In the genomic region with DNA sequence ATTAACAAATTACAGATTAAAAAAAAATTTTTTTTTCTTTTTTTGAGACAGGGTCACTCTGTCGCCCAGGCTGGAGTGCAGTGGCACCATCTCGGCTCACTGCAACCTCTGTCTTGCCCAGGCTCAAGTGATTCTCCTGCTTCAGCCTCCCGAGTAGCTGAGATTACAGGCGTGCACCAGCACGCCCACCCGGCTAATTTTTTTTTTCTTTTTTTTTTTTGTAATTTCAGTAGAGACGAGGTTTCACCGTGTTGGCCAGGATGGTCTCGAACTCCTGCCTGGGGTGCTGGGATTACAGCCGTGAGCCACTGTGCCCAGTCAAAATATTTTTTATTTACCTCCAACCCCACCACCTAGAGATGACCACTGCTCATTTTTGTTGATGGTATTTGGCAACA, we compare ENCODE assay signal across 2 cellular contexts.
TF ChIP-seq lines count a peak whose summit lies in the region.

No MANE protein-coding gene starts in this region.

TF ChIP-seq in GM23338, 12 proteins besides CTCF, POLR2A, EP300 and RAD21 (continued from another document and continues in another):
- TF ChIP-seq, protein P1, sequence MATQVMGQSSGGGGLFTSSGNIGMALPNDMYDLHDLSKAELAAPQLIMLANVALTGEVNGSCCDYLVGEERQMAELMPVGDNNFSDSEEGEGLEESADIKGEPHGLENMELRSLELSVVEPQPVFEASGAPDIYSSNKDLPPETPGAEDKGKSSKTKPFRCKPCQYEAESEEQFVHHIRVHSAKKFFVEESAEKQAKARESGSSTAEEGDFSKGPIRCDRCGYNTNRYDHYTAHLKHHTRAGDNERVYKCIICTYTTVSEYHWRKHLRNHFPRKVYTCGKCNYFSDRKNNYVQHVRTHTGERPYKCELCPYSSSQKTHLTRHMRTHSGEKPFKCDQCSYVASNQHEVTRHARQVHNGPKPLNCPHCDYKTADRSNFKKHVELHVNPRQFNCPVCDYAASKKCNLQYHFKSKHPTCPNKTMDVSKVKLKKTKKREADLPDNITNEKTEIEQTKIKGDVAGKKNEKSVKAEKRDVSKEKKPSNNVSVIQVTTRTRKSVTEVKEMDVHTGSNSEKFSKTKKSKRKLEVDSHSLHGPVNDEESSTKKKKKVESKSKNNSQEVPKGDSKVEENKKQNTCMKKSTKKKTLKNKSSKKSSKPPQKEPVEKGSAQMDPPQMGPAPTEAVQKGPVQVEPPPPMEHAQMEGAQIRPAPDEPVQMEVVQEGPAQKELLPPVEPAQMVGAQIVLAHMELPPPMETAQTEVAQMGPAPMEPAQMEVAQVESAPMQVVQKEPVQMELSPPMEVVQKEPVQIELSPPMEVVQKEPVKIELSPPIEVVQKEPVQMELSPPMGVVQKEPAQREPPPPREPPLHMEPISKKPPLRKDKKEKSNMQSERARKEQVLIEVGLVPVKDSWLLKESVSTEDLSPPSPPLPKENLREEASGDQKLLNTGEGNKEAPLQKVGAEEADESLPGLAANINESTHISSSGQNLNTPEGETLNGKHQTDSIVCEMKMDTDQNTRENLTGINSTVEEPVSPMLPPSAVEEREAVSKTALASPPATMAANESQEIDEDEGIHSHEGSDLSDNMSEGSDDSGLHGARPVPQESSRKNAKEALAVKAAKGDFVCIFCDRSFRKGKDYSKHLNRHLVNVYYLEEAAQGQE (IDR thresholded peaks at IDR 0.05; ENCODE audit: unreplicated experiment): no peak
- TF ChIP-seq NANOG (IDR thresholded peaks at IDR 0.05; ENCODE audit: borderline replicate concordance) (no peak), EZH2phosphoT487 (IDR thresholded peaks at IDR 0.05; ENCODE audit: unreplicated experiment) (no peak), ZNF114 (CRISPR knock-in tag; IDR thresholded peaks at IDR 0.05) (no peak), POLR2AphosphoS5 (IDR thresholded peaks at IDR 0.05; ENCODE audit: low read depth) (no peak), STAT1 (IDR thresholded peaks at IDR 0.05; ENCODE audit: unreplicated experiment) (no peak), ZNF331 (CRISPR knock-in tag; IDR thresholded peaks at IDR 0.05; ENCODE audit: low read depth) (no peak), EZH2 (IDR thresholded peaks at IDR 0.05; ENCODE audit: low read depth, unreplicated experiment) (no peak)
- TF ChIP-seq, protein P2, sequence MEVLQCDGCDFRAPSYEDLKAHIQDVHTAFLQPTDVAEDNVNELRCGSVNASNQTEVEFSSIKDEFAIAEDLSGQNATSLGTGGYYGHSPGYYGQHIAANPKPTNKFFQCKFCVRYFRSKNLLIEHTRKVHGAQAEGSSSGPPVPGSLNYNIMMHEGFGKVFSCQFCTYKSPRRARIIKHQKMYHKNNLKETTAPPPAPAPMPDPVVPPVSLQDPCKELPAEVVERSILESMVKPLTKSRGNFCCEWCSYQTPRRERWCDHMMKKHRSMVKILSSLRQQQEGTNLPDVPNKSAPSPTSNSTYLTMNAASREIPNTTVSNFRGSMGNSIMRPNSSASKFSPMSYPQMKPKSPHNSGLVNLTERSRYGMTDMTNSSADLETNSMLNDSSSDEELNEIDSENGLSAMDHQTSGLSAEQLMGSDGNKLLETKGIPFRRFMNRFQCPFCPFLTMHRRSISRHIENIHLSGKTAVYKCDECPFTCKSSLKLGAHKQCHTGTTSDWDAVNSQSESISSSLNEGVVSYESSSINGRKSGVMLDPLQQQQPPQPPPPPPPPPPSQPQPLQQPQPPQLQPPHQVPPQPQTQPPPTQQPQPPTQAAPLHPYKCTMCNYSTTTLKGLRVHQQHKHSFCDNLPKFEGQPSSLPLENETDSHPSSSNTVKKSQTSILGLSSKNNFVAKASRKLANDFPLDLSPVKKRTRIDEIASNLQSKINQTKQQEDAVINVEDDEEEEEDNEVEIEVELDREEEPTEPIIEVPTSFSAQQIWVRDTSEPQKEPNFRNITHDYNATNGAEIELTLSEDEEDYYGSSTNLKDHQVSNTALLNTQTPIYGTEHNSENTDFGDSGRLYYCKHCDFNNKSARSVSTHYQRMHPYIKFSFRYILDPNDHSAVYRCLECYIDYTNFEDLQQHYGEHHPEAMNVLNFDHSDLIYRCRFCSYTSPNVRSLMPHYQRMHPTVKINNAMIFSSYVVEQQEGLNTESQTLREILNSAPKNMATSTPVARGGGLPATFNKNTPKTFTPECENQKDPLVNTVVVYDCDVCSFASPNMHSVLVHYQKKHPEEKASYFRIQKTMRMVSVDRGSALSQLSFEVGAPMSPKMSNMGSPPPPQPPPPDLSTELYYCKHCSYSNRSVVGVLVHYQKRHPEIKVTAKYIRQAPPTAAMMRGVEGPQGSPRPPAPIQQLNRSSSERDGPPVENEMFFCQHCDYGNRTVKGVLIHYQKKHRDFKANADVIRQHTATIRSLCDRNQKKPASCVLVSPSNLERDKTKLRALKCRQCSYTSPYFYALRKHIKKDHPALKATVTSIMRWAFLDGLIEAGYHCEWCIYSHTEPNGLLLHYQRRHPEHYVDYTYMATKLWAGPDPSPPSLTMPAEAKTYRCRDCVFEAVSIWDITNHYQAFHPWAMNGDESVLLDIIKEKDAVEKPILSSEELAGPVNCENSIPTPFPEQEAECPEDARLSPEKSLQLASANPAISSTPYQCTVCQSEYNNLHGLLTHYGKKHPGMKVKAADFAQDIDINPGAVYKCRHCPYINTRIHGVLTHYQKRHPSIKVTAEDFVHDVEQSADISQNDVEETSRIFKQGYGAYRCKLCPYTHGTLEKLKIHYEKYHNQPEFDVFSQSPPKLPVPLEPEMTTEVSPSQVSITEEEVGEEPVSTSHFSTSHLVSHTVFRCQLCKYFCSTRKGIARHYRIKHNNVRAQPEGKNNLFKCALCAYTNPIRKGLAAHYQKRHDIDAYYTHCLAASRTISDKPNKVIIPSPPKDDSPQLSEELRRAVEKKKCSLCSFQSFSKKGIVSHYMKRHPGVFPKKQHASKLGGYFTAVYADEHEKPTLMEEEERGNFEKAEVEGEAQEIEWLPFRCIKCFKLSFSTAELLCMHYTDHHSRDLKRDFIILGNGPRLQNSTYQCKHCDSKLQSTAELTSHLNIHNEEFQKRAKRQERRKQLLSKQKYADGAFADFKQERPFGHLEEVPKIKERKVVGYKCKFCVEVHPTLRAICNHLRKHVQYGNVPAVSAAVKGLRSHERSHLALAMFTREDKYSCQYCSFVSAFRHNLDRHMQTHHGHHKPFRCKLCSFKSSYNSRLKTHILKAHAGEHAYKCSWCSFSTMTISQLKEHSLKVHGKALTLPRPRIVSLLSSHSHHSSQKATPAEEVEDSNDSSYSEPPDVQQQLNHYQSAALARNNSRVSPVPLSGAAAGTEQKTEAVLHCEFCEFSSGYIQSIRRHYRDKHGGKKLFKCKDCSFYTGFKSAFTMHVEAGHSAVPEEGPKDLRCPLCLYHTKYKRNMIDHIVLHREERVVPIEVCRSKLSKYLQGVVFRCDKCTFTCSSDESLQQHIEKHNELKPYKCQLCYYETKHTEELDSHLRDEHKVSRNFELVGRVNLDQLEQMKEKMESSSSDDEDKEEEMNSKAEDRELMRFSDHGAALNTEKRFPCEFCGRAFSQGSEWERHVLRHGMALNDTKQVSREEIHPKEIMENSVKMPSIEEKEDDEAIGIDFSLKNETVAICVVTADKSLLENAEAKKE (CRISPR knock-in tag; IDR thresholded peaks at IDR 0.05): no peak
- TF ChIP-seq, protein P3, sequence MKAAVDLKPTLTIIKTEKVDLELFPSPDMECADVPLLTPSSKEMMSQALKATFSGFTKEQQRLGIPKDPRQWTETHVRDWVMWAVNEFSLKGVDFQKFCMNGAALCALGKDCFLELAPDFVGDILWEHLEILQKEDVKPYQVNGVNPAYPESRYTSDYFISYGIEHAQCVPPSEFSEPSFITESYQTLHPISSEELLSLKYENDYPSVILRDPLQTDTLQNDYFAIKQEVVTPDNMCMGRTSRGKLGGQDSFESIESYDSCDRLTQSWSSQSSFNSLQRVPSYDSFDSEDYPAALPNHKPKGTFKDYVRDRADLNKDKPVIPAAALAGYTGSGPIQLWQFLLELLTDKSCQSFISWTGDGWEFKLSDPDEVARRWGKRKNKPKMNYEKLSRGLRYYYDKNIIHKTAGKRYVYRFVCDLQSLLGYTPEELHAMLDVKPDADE (IDR thresholded peaks at IDR 0.05): no peak

TF ChIP-seq in neural cell, 6 proteins besides CTCF, POLR2A, EP300 and RAD21 (continued from another document):
- TF ChIP-seq SMC3 (conservative IDR thresholded peaks at IDR 0.05; ENCODE audit: poor library complexity) (no peak), EZH2 (IDR thresholded peaks at IDR 0.05; ENCODE audit: borderline replicate concordance, insufficient read depth, low read length, poor library complexity, severe bottlenecking) (no peak)
